1 cellular context compared by ENCODE assay signal in genomic region chr9:94881946-94882345, GRCh38.
TF ChIP-seq lines count a peak whose summit lies in the region.

No MANE protein-coding gene starts in this region.

TF ChIP-seq in IMR-90, 13 proteins besides CTCF, POLR2A, EP300 and RAD21:
- TF ChIP-seq ELK1 (IDR thresholded peaks at IDR 0.05; ENCODE audit: borderline replicate concordance, low read depth, low read length) (no peak), MAFK (IDR thresholded peaks at IDR 0.05; ENCODE audit: low read depth, low read length) (no peak), FOS (IDR thresholded peaks at IDR 0.05; ENCODE audit: low read depth, low read length) (no peak), USF2 (IDR thresholded peaks at IDR 0.05; ENCODE audit: low read depth, low read length) (no peak), BHLHE40 (IDR thresholded peaks at IDR 0.05; ENCODE audit: low read depth, low read length) (no peak), NFE2L2 (IDR thresholded peaks at IDR 0.05; ENCODE audit: low read depth, low read length) (no peak), CEBPB (IDR thresholded peaks at IDR 0.05; ENCODE audit: low read depth, low read length) (no peak), MXI1 (IDR thresholded peaks at IDR 0.05; ENCODE audit: borderline replicate concordance, low read depth, low read length) (no peak), CHD1 (IDR thresholded peaks at IDR 0.05; ENCODE audit: low read depth, low read length) (no peak), RCOR1 (IDR thresholded peaks at IDR 0.05; ENCODE audit: insufficient replicate concordance, low read length) (no peak), RFX5 (IDR thresholded peaks at IDR 0.05; ENCODE audit: low read depth, low read length) (no peak), SMC3 (IDR thresholded peaks at IDR 0.05; ENCODE audit: low read depth, low read length) (no peak), MAZ (IDR thresholded peaks at IDR 0.05; ENCODE audit: borderline replicate concordance, low read depth, low read length) (no peak)
